ENCODE assay signal across 9 cellular contexts in genomic region chr7:44985033-44985695, GRCh38. TPM values are rescaled to one million over a fixed set of nuclear protein-coding genes. Genes with fewer than 3 reads are reported as not detected.
DNase-seq lines count a peak whose midpoint lies in the region; ATAC-seq and TF ChIP-seq lines count a peak whose summit lies in the region.
"Had no signal": no experiment of that assay in that cellular context is flagged by ENCODE, and none has a peak within 500 bp of the region (broad histone marks: within the 10 kb centered on the region; RNA-seq: fewer than 3 reads in every experiment).

No MANE protein-coding gene starts in this region.

- ATAC-seq in activated CD8-positive, alpha-beta T cell treated with anti-CD3 and anti-CD28 coated beads for 36 hours = no peak
- ATAC-seq in stimulated activated naive B cell treated with anti-CD40 and anti-IgM and Interleukin-4, amounts not matched to agents 10 μg/mL and 1 μg/mL and 100 μg/mL, for 72 hours (replicated peaks) = no peak
- ATAC-seq in GM21528 (IDR thresholded peaks at IDR 0.05; ENCODE audit: low FRiP score, unreplicated experiment) = no peak

- no peak for TF ChIP-seq CTCF in activated CD8-positive, alpha-beta T cell treated with anti-CD3 and anti-CD28 coated beads for 36 hours (IDR thresholded peaks at IDR 0.05)
- TF ChIP-seq CTCF in hepatocyte (IDR thresholded peaks at IDR 0.05; ENCODE audit: poor library complexity) (no peak), ovary (IDR thresholded peaks at IDR 0.05) (no peak)

- peak overlapping the region; percentile 22 for H3K4me3 ChIP-seq in hepatocyte
- H3K4me3 ChIP-seq in ovary = no peak overlapping the region

- H3K9me3 ChIP-seq in hepatocyte (ENCODE audit: low read depth) (no peaks in the 10 kb centered on the region), ovary (no peaks in the 10 kb centered on the region)

- H3K4me3 Mint-ChIP-seq in T-helper 1 cell treated with Interleukin-12 subunit alpha and Interleukin-12 subunit beta and Interleukin-4 antibody, amounts not matched to agents 30 μg/mL and 1 μg/mL, for 36 hours = peak overlapping the region; percentile 96
- H3K4me3 Mint-ChIP-seq in activated CD8-positive, alpha-beta T cell treated with anti-CD3 and anti-CD28 coated beads for 36 hours = peak overlapping the region; percentile 100
- peak overlapping the region; percentile 97 to 98 for H3K4me3 Mint-ChIP-seq in stimulated activated naive B cell treated with anti-CD40 and anti-IgM and Interleukin-4, amounts not matched to agents 10 μg/mL and 1 μg/mL and 100 μg/mL, for 72 hours

- H3K36me3 ChIP-seq in hepatocyte (replicated peaks; ENCODE audit: insufficient read depth, low read depth) (no peaks in the 10 kb centered on the region), ovary (no peaks in the 10 kb centered on the region)

- H3K9me3 Mint-ChIP-seq in T-helper 1 cell treated with Interleukin-12 subunit alpha and Interleukin-12 subunit beta and Interleukin-4 antibody, amounts not matched to agents 30 μg/mL and 1 μg/mL, for 36 hours = no peaks in the 10 kb centered on the region
- H3K9me3 Mint-ChIP-seq in activated CD8-positive, alpha-beta T cell treated with anti-CD3 and anti-CD28 coated beads for 36 hours = no peaks in the 10 kb centered on the region
- no peaks in the 10 kb centered on the region for H3K9me3 Mint-ChIP-seq in stimulated activated naive B cell treated with anti-CD40 and anti-IgM and Interleukin-4, amounts not matched to agents 10 μg/mL and 1 μg/mL and 100 μg/mL, for 72 hours

- no peak for TF ChIP-seq EP300 in ovary (IDR thresholded peaks at IDR 0.05)

- H4K20me1 ChIP-seq in hepatocyte (ENCODE audit: insufficient read depth, poor library complexity, severe bottlenecking) = no peaks in the 10 kb centered on the region

- H3K9me2 ChIP-seq in hepatocyte (replicated peaks; ENCODE audit: insufficient read depth) = no peaks in the 10 kb centered on the region

- H3K27me3 Mint-ChIP-seq in T-helper 1 cell treated with Interleukin-12 subunit alpha and Interleukin-12 subunit beta and Interleukin-4 antibody, amounts not matched to agents 30 μg/mL and 1 μg/mL, for 36 hours (ENCODE audit: low read depth) = no peaks in the 10 kb centered on the region
- H3K27me3 Mint-ChIP-seq in activated CD8-positive, alpha-beta T cell treated with anti-CD3 and anti-CD28 coated beads for 36 hours = no peaks in the 10 kb centered on the region
- no peaks in the 10 kb centered on the region for H3K27me3 Mint-ChIP-seq in stimulated activated naive B cell treated with anti-CD40 and anti-IgM and Interleukin-4, amounts not matched to agents 10 μg/mL and 1 μg/mL and 100 μg/mL, for 72 hours

- H3K36me3 Mint-ChIP-seq in T-helper 1 cell treated with Interleukin-12 subunit alpha and Interleukin-12 subunit beta and Interleukin-4 antibody, amounts not matched to agents 30 μg/mL and 1 μg/mL, for 36 hours (ENCODE audit: low read depth) = peaks cover 46% of the 10 kb centered on the region
- H3K36me3 Mint-ChIP-seq in activated CD8-positive, alpha-beta T cell treated with anti-CD3 and anti-CD28 coated beads for 36 hours (ENCODE audit: low read depth) = peaks cover 57% of the 10 kb centered on the region
- peaks cover 49 to 51% of the 10 kb centered on the region in 2 donors for H3K36me3 Mint-ChIP-seq in stimulated activated naive B cell treated with anti-CD40 and anti-IgM and Interleukin-4, amounts not matched to agents 10 μg/mL and 1 μg/mL and 100 μg/mL, for 72 hours

- intact Hi-C loops in activated CD8-positive, alpha-beta T cell treated with anti-CD3 and anti-CD28 coated beads for 36 hours (cut with micrococcal nuclease) = loop anchor here (2.0 to 10.0 kb wide), 2 partner anchors 16 to 130 kb away; partner anchors contain the start of gene CCM2
- intact Hi-C loops in ovary (cut with DNase I) = loop anchor here in 2 of 4 donors (10.0 kb wide), 3 partner anchors 100 to 380 kb away; partner anchors contain the start of genes OGDH (in 1 of the 2), PURB (in 1 of the 2) and TBRG4 (in 1 of the 2)

- peak overlapping the region; percentile 96 for H3K27ac ChIP-seq in hepatocyte
- peak overlapping the region in 1 of 2 donors; percentile 95 for H3K27ac ChIP-seq in ovary

- H3K79me2 ChIP-seq in hepatocyte = peaks cover 9% of the 10 kb centered on the region

- H3K4me1 ChIP-seq in hepatocyte (ENCODE audit: insufficient read depth) (peaks cover 8% of the 10 kb centered on the region), ovary (ENCODE audit: insufficient read depth) (no peaks in the 10 kb centered on the region)

- peak overlapping the region; percentile 98 for H3K27ac Mint-ChIP-seq in T-helper 1 cell treated with Interleukin-12 subunit alpha and Interleukin-12 subunit beta and Interleukin-4 antibody, amounts not matched to agents 30 μg/mL and 1 μg/mL, for 36 hours
- peak overlapping the region; percentile 100 for H3K27ac Mint-ChIP-seq in activated CD8-positive, alpha-beta T cell treated with anti-CD3 and anti-CD28 coated beads for 36 hours
- peak overlapping the region; percentile 100 for H3K27ac Mint-ChIP-seq in stimulated activated naive B cell treated with anti-CD40 and anti-IgM and Interleukin-4, amounts not matched to agents 10 μg/mL and 1 μg/mL and 100 μg/mL, for 72 hours

- H2AFZ ChIP-seq in hepatocyte = no peak overlapping the region

- no peaks in the 10 kb centered on the region for H3K27me3 ChIP-seq in hepatocyte
- no peaks in the 10 kb centered on the region for H3K27me3 ChIP-seq in ovary

- DNase-seq in T-helper 1 cell (no peak), hepatocyte (ENCODE audit: low spot score) (no peak), ovary (no peak), NCI-H345 treated with DMSO at 0.1 percent for 48 hours (lab: John Stamatoyannopoulos, UW; ENCODE audit: unreplicated experiment) (no peak)
- DNase-seq in activated CD8-positive, alpha-beta T cell treated with anti-CD3 and anti-CD28 coated beads for 36 hours = no peak
- no peak for DNase-seq in stimulated activated naive B cell treated with anti-CD40 and anti-IgM and Interleukin-4, amounts not matched to agents 10 μg/mL and 1 μg/mL and 100 μg/mL, for 72 hours
- DNase-seq: stimulated activated CD4-positive, alpha-beta T cell treated with anti-CD3 and anti-CD28 coated beads, Interleukin-4, amount 100 ng/mL, for 4 hours had no signal

- POLR2A ChIA-PET in activated CD8-positive, alpha-beta T cell treated with anti-CD3 and anti-CD28 coated beads for 36 hours (lab: Charles Lee) = interaction anchor here (0.8 to 16.8 kb wide), 17 partner anchors 9 to 188 kb away, joined by 3 to 328 read pairs (median 4); partner anchors contain the start of genes CCM2, PPIA and TBRG4

- CTCF ChIA-PET in activated CD8-positive, alpha-beta T cell treated with anti-CD3 and anti-CD28 coated beads for 36 hours (lab: Charles Lee) = interaction anchor here (0.8 to 4.1 kb wide), 5 partner anchors 11 to 150 kb away, joined by 3 to 24 read pairs (median 3); no protein-coding TSS in a partner anchor

- H3K4me1 Mint-ChIP-seq in T-helper 1 cell treated with Interleukin-12 subunit alpha and Interleukin-12 subunit beta and Interleukin-4 antibody, amounts not matched to agents 30 μg/mL and 1 μg/mL, for 36 hours (ENCODE audit: low read depth) = peaks cover 58% of the 10 kb centered on the region
- H3K4me1 Mint-ChIP-seq in activated CD8-positive, alpha-beta T cell treated with anti-CD3 and anti-CD28 coated beads for 36 hours (ENCODE audit: low read depth) = peaks cover 56% of the 10 kb centered on the region
- peaks cover 49 to 84% of the 10 kb centered on the region in 2 donors for H3K4me1 Mint-ChIP-seq in stimulated activated naive B cell treated with anti-CD40 and anti-IgM and Interleukin-4, amounts not matched to agents 10 μg/mL and 1 μg/mL and 100 μg/mL, for 72 hours

- 68% methylated on average over 6 of the region's 6 CpGs for WGBS in hepatocyte (ENCODE audit: low lambda C conversion rate, missing lambda C conversion rate)
- WGBS in ovary, 3 donors = 45 to 63% (median 48%) methylated on average over 6 of the region's 6 CpGs

- peak overlapping the region; percentile 84 for H3K4me2 ChIP-seq in hepatocyte

- no peak for TF ChIP-seq POLR2A in ovary (IDR thresholded peaks at IDR 0.05)

RNA-seq across cellular contexts. Expression of gene MYO1G, which starts 6.3 kb away (rescaled TPM):
- 100 to 1,000 TPM; 399 to 403 TPM for total RNA-seq in activated CD8-positive, alpha-beta T cell treated with anti-CD3 and anti-CD28 coated beads for 36 hours
- 0.03 TPM in 1 of 2 replicates, not detected in the other for total RNA-seq in hepatocyte
- polyA plus RNA-seq in hepatocyte = 0.10 TPM in 1 of 2 replicates, not detected in the other
- 1 to 10 TPM in 4 of 7 donors, under 1 TPM in 3; 0.48 to 2.4 (median 1.0) TPM for total RNA-seq in ovary
- 1 to 10 TPM in 1 of 2 donors, under 1 TPM in 1; 0.64 to 1.1 TPM for polyA plus RNA-seq in ovary

RNA-seq across cellular contexts. Expression of gene CCM2, which starts 14.8 kb away (rescaled TPM):
- 10 to 100 TPM; 72.3 to 77.5 TPM for total RNA-seq in activated CD8-positive, alpha-beta T cell treated with anti-CD3 and anti-CD28 coated beads for 36 hours
- total RNA-seq in hepatocyte (31.6 and 32.2 TPM in 2 replicates), ovary (10 to 100 TPM; 16.2 to 34.6 (median 23.5) TPM)
- polyA plus RNA-seq in hepatocyte (53.8 and 57.1 TPM in 2 replicates), ovary (10 to 100 TPM; 21.2 to 23.1 TPM)

Comparison
In these comparisons a context has a peak if more than half of its experiments do, and no peak if none do; other contexts are left out.
1. RNA of gene MYO1G, which starts 6.3 kb away (total RNA-seq): 399 to 403 TPM in activated CD8-positive, alpha-beta T cell treated with anti-CD3 and anti-CD28 coated beads for 36 hours; 0.48 to 2.4 TPM in ovary and 0.03 TPM in hepatocyte; every median in the first group is over 100 times any median in the second.
2. Peak in every context shown above with its lines, with median percentiles within 50 percentile points of each other: H3K27ac Mint-ChIP-seq and H3K4me3 Mint-ChIP-seq.